6 cellular contexts compared by ENCODE assay signal in the genomic region with DNA sequence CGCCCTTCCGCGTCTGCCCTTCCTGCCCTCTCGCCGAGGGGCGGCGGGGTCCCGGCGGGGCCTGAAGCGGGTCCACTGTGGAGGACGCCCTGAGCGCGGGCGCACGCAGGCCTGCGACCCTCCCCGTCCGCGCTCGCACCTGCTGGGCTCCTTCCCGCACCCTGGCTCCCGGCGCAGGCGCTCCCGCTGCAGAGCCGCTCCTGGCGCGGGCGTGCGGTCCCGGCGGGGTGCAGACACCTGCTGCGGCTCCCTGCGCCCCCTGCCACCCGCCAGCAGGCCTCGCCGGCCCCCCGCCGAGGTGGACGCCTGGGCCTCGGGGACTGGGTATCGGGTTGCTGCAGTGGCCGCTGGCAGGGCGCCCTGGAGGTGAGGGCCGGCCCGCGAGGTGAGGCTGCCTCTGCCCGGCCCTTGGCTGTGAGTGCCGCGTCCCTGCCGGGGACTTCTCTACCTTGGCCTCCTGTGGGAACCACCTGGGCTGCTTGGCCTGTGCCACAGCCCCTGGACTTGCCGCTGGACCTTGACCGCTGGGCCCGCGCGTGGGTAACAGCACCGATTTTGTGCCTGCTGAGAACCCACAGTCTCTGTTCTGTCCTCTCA. TPM values are rescaled to one million over a fixed set of nuclear protein-coding genes. Genes with fewer than 3 reads are reported as not detected.
DNase-seq lines count a peak whose midpoint lies in the region; TF ChIP-seq lines count a peak whose summit lies in the region.

No MANE protein-coding gene starts in this region.

- H4K20me1 ChIP-seq in BLaER1 treated with 17β-estradiol and CSF1 and Interleukin-3, amounts not matched to agents 10 nM and 100 nM = peaks cover 24 to 48% (median 35%) of the 10 kb centered on the region in 11 experiments; a peak in 20 of 22 replicates
- H4K20me1 ChIP-seq in H9 (ENCODE audit: control insufficient read depth, insufficient read depth, insufficient read length) = no peaks in the 10 kb centered on the region

- DNase-seq in H9 (no peak), WERI-Rb-1 (no peak), kidney tubule cell (ENCODE audit: low spot score) (peak; percentile 26), NAMALWA (ENCODE audit: low spot score) (no peak), NOMO-1 treated with dmso at 0.1 percent for 144 hours (lab: John Stamatoyannopoulos, UW; ENCODE audit: unreplicated experiment) (no peak)

- H3K56ac ChIP-seq in H9 (ENCODE audit: insufficient read length, low read depth, low read length) = no peak overlapping the region

- H3K9me3 Mint-ChIP-seq in H9 = no peaks in the 10 kb centered on the region

- peaks cover 7% of the 10 kb centered on the region for H3K23me2 ChIP-seq in H9 (ENCODE audit: insufficient read length, low read depth, low read length, poor library complexity, severe bottlenecking)

- no peaks in the 10 kb centered on the region for H3K9me3 ChIP-seq in BLaER1 treated with 17β-estradiol and CSF1 and Interleukin-3, amounts not matched to agents 10 nM and 100 nM (replicated peaks in 1 of 11)
- H3K9me3 ChIP-seq in H9 (ENCODE audit: control insufficient read depth, low read depth, low read length) (no peaks in the 10 kb centered on the region), WERI-Rb-1 (ENCODE audit: severe bottlenecking) (no peaks in the 10 kb centered on the region)

- H3K4me3 Mint-ChIP-seq in H9 = peak overlapping the region; percentile 69 to 81

- H3T11ph ChIP-seq in H9 (ENCODE audit: low read length) = no peak overlapping the region

- H3K4me1 Mint-ChIP-seq in H9 = peaks cover 20 to 31% of the 10 kb centered on the region in 2 experiments

- H3K23ac ChIP-seq in H9 (ENCODE audit: insufficient read length, low read depth, low read length) = no peak overlapping the region

- no peaks in the 10 kb centered on the region for H3K79me2 ChIP-seq in H9 (ENCODE audit: insufficient read depth, low read length)

- peak overlapping the region; percentile 74 to 99 (median 88) for H3K4me3 ChIP-seq in BLaER1 treated with 17β-estradiol and CSF1 and Interleukin-3, amounts not matched to agents 10 nM and 100 nM
- H3K4me3 ChIP-seq in WERI-Rb-1 (ENCODE audit: low read depth, low read length) = peak overlapping the region; percentile 42

- no peak overlapping the region for H2BK12ac ChIP-seq in H9 (ENCODE audit: insufficient read length, low read depth, low read length)

- H3K79me1 ChIP-seq in H9 (ENCODE audit: insufficient read depth, low read depth, low read length, poor library complexity, severe bottlenecking) = no peaks in the 10 kb centered on the region

- no peak overlapping the region for H3K27ac Mint-ChIP-seq in H9

- no peak overlapping the region for H4K5ac ChIP-seq in H9 (ENCODE audit: insufficient read length, low read depth, low read length)

- no peak overlapping the region for H2BK5ac ChIP-seq in H9 (ENCODE audit: insufficient read length, low read length)

- no peak overlapping the region for H2BK120ac ChIP-seq in H9 (ENCODE audit: low read depth, low read length, poor library complexity, severe bottlenecking)

- peak overlapping the region; percentile 84 to 97 (median 88) for H3K9ac ChIP-seq in BLaER1 treated with 17β-estradiol and CSF1 and Interleukin-3, amounts not matched to agents 10 nM and 100 nM
- H3K9ac ChIP-seq in H9 (ENCODE audit: extremely low read depth, insufficient read length, low read length) = no peak overlapping the region

- no peak overlapping the region for H3K18ac ChIP-seq in H9 (ENCODE audit: insufficient read length, low read depth, low read length)

- no peak overlapping the region for H4K8ac ChIP-seq in H9 (replicated peaks; ENCODE audit: insufficient read length, low read depth, low read length)

- no peak overlapping the region for H2BK15ac ChIP-seq in H9 (ENCODE audit: low read depth, low read length)

- H3K27me3 ChIP-seq in BLaER1 treated with 17β-estradiol and CSF1 and Interleukin-3, amounts not matched to agents 10 nM and 100 nM = no peaks in the 10 kb centered on the region
- no peaks in the 10 kb centered on the region; the same call in 1 of the 2 replicates for H3K27me3 ChIP-seq in H9 (ENCODE audit: insufficient read depth, low read length)
- no peaks in the 10 kb centered on the region for H3K27me3 ChIP-seq in WERI-Rb-1 (ENCODE audit: insufficient read depth, low read depth, severe bottlenecking)

- peaks cover 64 to 79% (median 72%) of the 10 kb centered on the region in 10 experiments for H3K4me1 ChIP-seq in BLaER1 treated with 17β-estradiol and CSF1 and Interleukin-3, amounts not matched to agents 10 nM and 100 nM
- H3K4me1 ChIP-seq in H9 (ENCODE audit: insufficient read depth, low read length) = no peaks in the 10 kb centered on the region; the same call in 1 of the 2 replicates

- no peak overlapping the region; the same call in 1 of the 2 replicates for H3K14ac ChIP-seq in H9 (ENCODE audit: insufficient read depth, low read length)

- no peak overlapping the region for H4K91ac ChIP-seq in H9 (ENCODE audit: insufficient read length, low read depth, low read length)

- H3K4ac ChIP-seq in H9 (ENCODE audit: low read depth, low read length) = no peak overlapping the region

- no CpG with 5 or more reads among the region's 57 CpGs for WGBS in H9 (ENCODE audit: extremely low coverage, insufficient read length, low lambda C conversion rate)

- H2BK20ac ChIP-seq in H9 (ENCODE audit: low read depth, low read length, poor library complexity, severe bottlenecking) = no peak overlapping the region

- peak overlapping the region; percentile 98 to 100 (median 99) for H3K4me2 ChIP-seq in BLaER1 treated with 17β-estradiol and CSF1 and Interleukin-3, amounts not matched to agents 10 nM and 100 nM
- H3K4me2 ChIP-seq in H9 (ENCODE audit: insufficient read depth, insufficient read length, low read length) = peak overlapping the region; percentile 22

- TF ChIP-seq CTCF in H9 (conservative IDR thresholded peaks at IDR 0.05) (no peak; the same call in 2 of the 3 replicates), WERI-Rb-1 (IDR thresholded peaks at IDR 0.05; ENCODE audit: low read depth, low read length) (no peak)

- H3K27me3 Mint-ChIP-seq in H9 (ENCODE audit: low read depth) = peaks cover 26% of the 10 kb centered on the region

- no peak overlapping the region for H2AK5ac ChIP-seq in H9 (ENCODE audit: insufficient read length, low read length)

- H3K36me3 ChIP-seq in BLaER1 treated with 17β-estradiol and CSF1 and Interleukin-3, amounts not matched to agents 10 nM and 100 nM = peaks cover 0 to 13% (median 0%) of the 10 kb centered on the region in 11 experiments; a peak in 7 of 22 replicates
- no peaks in the 10 kb centered on the region for H3K36me3 ChIP-seq in WERI-Rb-1

- no peaks in the 10 kb centered on the region; a peak in 1 of 7 replicates for H3K36me3 Mint-ChIP-seq in H9 (ENCODE audit: insufficient read depth in 1 of 3, low read depth in 3 of 3)

- H3K27ac ChIP-seq in BLaER1 treated with 17β-estradiol and CSF1 and Interleukin-3, amounts not matched to agents 10 nM and 100 nM = peak overlapping the region; percentile 81 to 89 (median 86)
- no peak overlapping the region for H3K27ac ChIP-seq in H9 (ENCODE audit: insufficient read length, low read depth, low read length)
- peak overlapping the region; percentile 86 for H3K27ac ChIP-seq in WERI-Rb-1

- H2AFZ ChIP-seq in H9 (ENCODE audit: low read length) = no peak overlapping the region

RNA-seq across cellular contexts. Expression of a gene that starts 0.6 kb away (rescaled TPM):
- total RNA-seq in H9 (2021) = 26.4 and 34.4 TPM in 2 replicates

RNA-seq across cellular contexts. Expression of a gene that starts 12.7 kb away (rescaled TPM):
- total RNA-seq in H9 (2021) = 112 and 121 TPM in 2 replicates

RNA-seq across cellular contexts. Expression of a gene that starts 15.8 kb away (rescaled TPM):
- 79.2 and 82.3 TPM in 2 replicates for total RNA-seq in H9 (2021)

RNA-seq across cellular contexts. Expression of a gene that starts 27.4 kb away (rescaled TPM):
- 49.2 and 51.3 TPM in 2 replicates for total RNA-seq in H9 (2021)

RNA-seq across cellular contexts. Expression of a gene that starts 54.4 kb away (rescaled TPM):
- total RNA-seq in H9 (2021) = 52.2 and 53.6 TPM in 2 replicates
